36 cellular contexts compared by ENCODE assay signal in genomic region chr14:69487226-69487625, GRCh38. TPM values are rescaled to one million over a fixed set of nuclear protein-coding genes. Genes with fewer than 3 reads are reported as not detected.
"Had no signal": no experiment of that assay in that cellular context is flagged by ENCODE, and none has a peak within 500 bp of the region (broad histone marks: within the 10 kb centered on the region; RNA-seq: fewer than 3 reads in every experiment).

No MANE protein-coding gene starts in this region.

- H3K4me1 Mint-ChIP-seq: activated naive CD8-positive, alpha-beta T cell treated with anti-CD3 and anti-CD28 coated beads for 36 hours; activated T-helper 17 cell treated with anti-CD3 and anti-CD28 coated beads, Interleukin-2, amount 50 U/mL, for 72 hours had no signal

- DNase-seq: activated CD4-positive, alpha-beta memory T cell treated with anti-CD3 and anti-CD28 coated beads, Interleukin-2, amount 10 ng/mL, durations not matched to agents 7 days and 5 days; activated CD4-positive, alpha-beta T cell treated with anti-CD3 and anti-CD28 coated beads for 1 hour; activated CD4-positive, alpha-beta T cell treated with anti-CD3 and anti-CD28 coated beads for 48 hours; activated CD4-positive, CD25-positive, alpha-beta regulatory T cell; activated effector memory CD4-positive, alpha-beta T cell treated with anti-CD3 and anti-CD28 coated beads, Interleukin-2, amount 50 U/mL, for 16 hours; activated naive CD4-positive, alpha-beta T cell; activated naive CD4-positive, alpha-beta T cell treated with anti-CD3 and anti-CD28 coated beads, Interleukin-2, amount 50 U/mL, for 16 hours; activated naive CD8-positive, alpha-beta T cell treated with anti-CD3 and anti-CD28 coated beads for 36 hours; activated T-cell treated with anti-CD3 and anti-CD28 coated beads, Interleukin-2, amount 50 U/mL, for 1 hour; activated T-cell treated with anti-CD3 and anti-CD28 coated beads, Interleukin-2, amount 50 U/mL, for 72 hours; amniotic stem cell; aorta; brain microvascular endothelial cell; MM.1S; MV-4-11; NCI-H1092; NCI-H1436 treated with DMSO at 0.1 percent for 48 hours; NCI-H1694 treated with DMSO at 0.1 percent for 48 hours; NCI-H2029; NCI-H345; NCI-H524 treated with DMSO at 0.1 percent for 48 hours; NCI-H748 treated with DMSO at 0.1 percent for 48 hours; NK-92 treated with Interleukin-12 subunit alpha and Interleukin-12 subunit beta, amount 100 ng/mL, for 24 hours; PC-3; Peyer's patch; RPMI8226; SIG-M5; T-helper 1 cell; T-helper 2 cell; T-helper 9 cell had no signal

- ATAC-seq: activated T-cell treated with anti-CD3 and anti-CD28 coated beads, Interleukin-2, amount 50 U/mL, for 72 hours; activated T-helper 17 cell treated with anti-CD3 and anti-CD28 coated beads, Interleukin-2, amount 50 U/mL, for 72 hours; PC-3; SK-N-SH treated with all-trans-retinoic acid at 6 μM for 48 hours had no signal

- H3K9me3 ChIP-seq: Peyer's patch had no signal

- H3K9me3 Mint-ChIP-seq: activated CD4-positive, alpha-beta memory T cell treated with anti-CD3 and anti-CD28 coated beads, Interleukin-2, amount 10 ng/mL, durations not matched to agents 7 days and 5 days; activated naive CD8-positive, alpha-beta T cell treated with anti-CD3 and anti-CD28 coated beads for 36 hours; activated T-cell treated with anti-CD3 and anti-CD28 coated beads, Interleukin-2, amount 50 U/mL, for 72 hours; activated T-helper 17 cell treated with anti-CD3 and anti-CD28 coated beads, Interleukin-2, amount 50 U/mL, for 72 hours had no signal

- H3K4me2 ChIP-seq: KMS-11 had no signal

- H3K27ac Mint-ChIP-seq: activated CD4-positive, alpha-beta memory T cell treated with anti-CD3 and anti-CD28 coated beads, Interleukin-2, amount 10 ng/mL, durations not matched to agents 7 days and 5 days; activated naive CD8-positive, alpha-beta T cell treated with anti-CD3 and anti-CD28 coated beads for 36 hours; activated T-cell treated with anti-CD3 and anti-CD28 coated beads, Interleukin-2, amount 50 U/mL, for 72 hours; activated T-helper 17 cell treated with anti-CD3 and anti-CD28 coated beads, Interleukin-2, amount 50 U/mL, for 72 hours had no signal

- H3K36me3 Mint-ChIP-seq: activated naive CD8-positive, alpha-beta T cell treated with anti-CD3 and anti-CD28 coated beads for 36 hours had no signal

- H3K27ac ChIP-seq: brain microvascular endothelial cell, KMS-11, Peyer's patch, VCaP had no signal

- H3K9ac ChIP-seq: KMS-11 had no signal

- H3K4me3 ChIP-seq: Peyer's patch had no signal

- H3K4me3 Mint-ChIP-seq: activated CD4-positive, alpha-beta memory T cell treated with anti-CD3 and anti-CD28 coated beads, Interleukin-2, amount 10 ng/mL, durations not matched to agents 7 days and 5 days; activated naive CD8-positive, alpha-beta T cell treated with anti-CD3 and anti-CD28 coated beads for 36 hours; activated T-cell treated with anti-CD3 and anti-CD28 coated beads, Interleukin-2, amount 50 U/mL, for 72 hours; activated T-helper 17 cell treated with anti-CD3 and anti-CD28 coated beads, Interleukin-2, amount 50 U/mL, for 72 hours had no signal

- H3K36me3 ChIP-seq: brain microvascular endothelial cell, Peyer's patch had no signal

RNA-seq across cellular contexts. Expression of gene PLEKHD1, which starts 2.7 kb away (rescaled TPM):
- total RNA-seq: NCI-H460, Peyer's patch, SK-MEL-5 had no signal
